1 cellular context compared by ENCODE assay signal in genomic region chr7:112183266-112183665, GRCh38.
A peak's percentile ranks its signal among the peaks of the same experiment; 100 is the strongest.
TF ChIP-seq lines count a peak whose summit lies in the region.

No MANE protein-coding gene starts in this region.

TF ChIP-seq in HepG2, 621 proteins besides CTCF, POLR2A, EP300 and RAD21:
- TF ChIP-seq RFXANK (CRISPR knock-in tag; IDR thresholded peaks at IDR 0.05) (no peak), RXRB (CRISPR knock-in tag; IDR thresholded peaks at IDR 0.05; ENCODE audit: borderline replicate concordance) (no peak), ZNF343 (CRISPR knock-in tag; IDR thresholded peaks at IDR 0.05) (no peak), RARA (CRISPR knock-in tag; IDR thresholded peaks at IDR 0.05) (0 out of 2 replicates have a peak, but pooled peaks have one; percentile 16), SRF (IDR thresholded peaks at IDR 0.05; ENCODE audit: low read depth, low read length) (no peak), BHLHE40 (IDR thresholded peaks at IDR 0.05; ENCODE audit: low read length) (no peak), ARNTL (CRISPR knock-in tag; IDR thresholded peaks at IDR 0.05) (no peak), CBX2 (IDR thresholded peaks at IDR 0.05; ENCODE audit: low read depth, low read length) (no peak), CBX2 (CRISPR knock-in tag; IDR thresholded peaks at IDR 0.05; ENCODE audit: low read depth) (no peak), FOXP1 (IDR thresholded peaks at IDR 0.05) (no peak), FOXP1 (CRISPR knock-in tag; IDR thresholded peaks at IDR 0.05) (peak; percentile 54; the same call in 1 of the 2 replicates), PITX1 (CRISPR knock-in tag; IDR thresholded peaks at IDR 0.05) (0 out of 2 replicates have a peak, but pooled peaks have one; percentile 21), PRDM15 (CRISPR knock-in tag; IDR thresholded peaks at IDR 0.05) (peak; percentile 87), FOSL2 (CRISPR knock-in tag; IDR thresholded peaks at IDR 0.05) (no peak), ZFY (CRISPR knock-in tag; IDR thresholded peaks at IDR 0.05) (0 out of 2 replicates have a peak, but pooled peaks have one; percentile 22), KMT2B (CRISPR knock-in tag; IDR thresholded peaks at IDR 0.05) (no peak), PTBP1 (IDR thresholded peaks at IDR 0.05; ENCODE audit: low read depth, low read length, poor library complexity, severe bottlenecking) (no peak), SOX5 (CRISPR knock-in tag; IDR thresholded peaks at IDR 0.05; ENCODE audit: borderline replicate concordance) (peak; percentile 64), SP2 (CRISPR knock-in tag; IDR thresholded peaks at IDR 0.05) (no peak), MEF2D (CRISPR knock-in tag; IDR thresholded peaks at IDR 0.05) (no peak), ZNF839 (CRISPR knock-in tag; IDR thresholded peaks at IDR 0.05; ENCODE audit: borderline replicate concordance) (no peak), GATAD2A (CRISPR knock-in tag; IDR thresholded peaks at IDR 0.05) (peak; percentile 45; the same call in 1 of the 2 replicates), NR2F1 (CRISPR knock-in tag; IDR thresholded peaks at IDR 0.05) (no peak), ZNF577 (CRISPR knock-in tag; IDR thresholded peaks at IDR 0.05; ENCODE audit: borderline replicate concordance, low read depth) (no peak), SOX13 (IDR thresholded peaks at IDR 0.05) (no peak), SOX13 (CRISPR knock-in tag; conservative IDR thresholded peaks at IDR 0.05 in 1 of 2, IDR thresholded peaks at IDR 0.05 in 1 of 2) (peak in 1 of 2 experiments; percentile 79; a peak in 2 of 4 replicates), ZNF333 (CRISPR knock-in tag; IDR thresholded peaks at IDR 0.05; ENCODE audit: borderline replicate concordance) (no peak), ZNF142 (CRISPR knock-in tag; IDR thresholded peaks at IDR 0.05) (no peak), BCL6 (CRISPR knock-in tag; IDR thresholded peaks at IDR 0.05) (peak; percentile 39; the same call in 1 of the 2 replicates), SALL1 (CRISPR knock-in tag; IDR thresholded peaks at IDR 0.05) (peak; percentile 14; the same call in 1 of the 2 replicates), BRD4 (CRISPR knock-in tag; IDR thresholded peaks at IDR 0.05) (no peak), ZNF776 (CRISPR knock-in tag; IDR thresholded peaks at IDR 0.05) (no peak), DNMT1 (CRISPR knock-in tag; IDR thresholded peaks at IDR 0.05) (no peak), MATR3 (CRISPR knock-in tag; IDR thresholded peaks at IDR 0.05) (no peak), SNAPC4 (CRISPR knock-in tag; IDR thresholded peaks at IDR 0.05) (0 out of 2 replicates have a peak, but pooled peaks have one; percentile 5), ZNF788 (CRISPR knock-in tag; IDR thresholded peaks at IDR 0.05; ENCODE audit: borderline replicate concordance) (no peak), ARID5B (CRISPR knock-in tag; IDR thresholded peaks at IDR 0.05) (peak; percentile 70)
